26 cellular contexts compared by ENCODE assay signal in genomic region chr7:116784647-116785046, GRCh38.
"Had no signal": no experiment of that assay in that cellular context is flagged by ENCODE, and none has a peak within 500 bp of the region (broad histone marks: within the 10 kb centered on the region; RNA-seq: fewer than 3 reads in every experiment).

No MANE protein-coding gene starts in this region.

- H3K9ac ChIP-seq: neural progenitor cell, parathyroid adenoma had no signal

- H3K4me3 ChIP-seq: neural progenitor cell, ovary, psoas muscle, right lobe of liver, sigmoid colon, stomach, thoracic aorta, thyroid gland, tibial nerve, upper lobe of left lung, vagina had no signal

- H3K79me2 ChIP-seq: parathyroid adenoma had no signal

- H3K4me2 ChIP-seq: neural progenitor cell had no signal

- H3K9me3 ChIP-seq: ovary, psoas muscle, right lobe of liver, sigmoid colon, stomach, thoracic aorta, thyroid gland, tibial nerve, upper lobe of left lung, vagina had no signal

- H3K27me3 ChIP-seq: neural progenitor cell, ovary, right lobe of liver, sigmoid colon, stomach, thyroid gland, tibial nerve, upper lobe of left lung, vagina had no signal

- DNase-seq: naive thymus-derived CD4-positive, alpha-beta T cell; natural killer cell; occipital lobe; ovary; posterior cingulate gyrus; psoas muscle; right cardiac atrium; right lobe of liver; sigmoid colon; small intestine; stimulated activated CD4-positive, alpha-beta T cell treated with anti-CD3 and anti-CD28 coated beads, Interleukin-15, amount 100 ng/mL, for 24 hours; stimulated activated CD4-positive, alpha-beta T cell treated with anti-CD3 and anti-CD28 coated beads, Interleukin-2, amount 100 ng/mL, for 24 hours; stimulated activated CD4-positive, alpha-beta T cell treated with anti-CD3 and anti-CD28 coated beads, Interleukin-2, amount 100 ng/mL, for 48 hours; stimulated activated CD4-positive, alpha-beta T cell treated with anti-CD3 and anti-CD28 coated beads, Interleukin-4, amount 100 ng/mL, for 24 hours; stimulated activated naive B cell treated with anti-CD40 and anti-IgM and Interleukin-4, amounts not matched to agents 10 μg/mL and 1 μg/mL and 100 μg/mL, for 72 hours; stimulated activated naive CD4-positive, alpha-beta T cell treated with Interleukin-2 at 50 U/mL for 16 hours; stomach; thyroid gland; upper lobe of left lung had no signal

- FAIRE-seq: small intestine, urothelium cell line had no signal

- H3K4me1 ChIP-seq: parathyroid adenoma had no signal

- H2AFZ ChIP-seq: neural progenitor cell, parathyroid adenoma had no signal

- H3K36me3 ChIP-seq: neural progenitor cell, ovary, right lobe of liver, sigmoid colon, thoracic aorta, thyroid gland, upper lobe of left lung, vagina had no signal

- ATAC-seq: naive thymus-derived CD4-positive, alpha-beta T cell; natural killer cell; psoas muscle; right cardiac atrium; right lobe of liver; stimulated activated effector memory CD8-positive, alpha-beta T cell treated with anti-CD3 and anti-CD28 coated beads, Interleukin-12 subunit alpha, Interleukin-12 subunit beta, amount 100 ng/mL, for 72 hours; stimulated activated naive B cell treated with anti-CD40 and anti-IgM and Interleukin-4, amounts not matched to agents 10 μg/mL and 1 μg/mL and 100 μg/mL, for 72 hours had no signal

- H3K27ac ChIP-seq: neural progenitor cell, ovary, parathyroid adenoma, psoas muscle, sigmoid colon, stomach, thoracic aorta, thyroid gland, upper lobe of left lung, vagina had no signal
